In genomic region chr4:132709024-132709423, GRCh38 we compare ENCODE assay signal across 20 cellular contexts.
"Had no signal": no experiment of that assay in that cellular context is flagged by ENCODE, and none has a peak within 500 bp of the region (broad histone marks: within the 10 kb centered on the region; RNA-seq: fewer than 3 reads in every experiment).

No MANE protein-coding gene starts in this region.

- H3K27me3 ChIP-seq: cardiac muscle cell, left lung, right lobe of liver, suprapubic skin, tibial nerve had no signal

- H3K36me3 ChIP-seq: cardiac muscle cell, left lung, right lobe of liver, suprapubic skin, tibial nerve had no signal

- H3K9me3 ChIP-seq: left lung, right lobe of liver, suprapubic skin, tibial nerve had no signal

- DNase-seq: activated CD4-positive, alpha-beta memory T cell treated with anti-CD3 and anti-CD28 coated beads, Interleukin-2, amount 10 ng/mL, durations not matched to agents 7 days and 5 days; activated CD4-positive, alpha-beta T cell treated with anti-CD3 and anti-CD28 coated beads, Interleukin-2, amount 10 ng/mL, durations not matched to agents 24 days and 14 days; activated gamma-delta T cell treated with Interleukin-2 at 50 U/mL for 16 hours; cortex of kidney; kidney glomerular epithelial cell; left lung; naive thymus-derived CD4-positive, alpha-beta T cell; occipital lobe; posterior cingulate gyrus; right lobe of liver; stimulated activated CD4-positive, alpha-beta T cell treated with anti-CD3 and anti-CD28 coated beads, Interleukin-1b, Interleukin-23, amount 100 ng/mL, for 48 hours; stimulated activated naive CD8-positive, alpha-beta T cell treated with anti-CD3 and anti-CD28 coated beads, Interleukin-15, amount 100 ng/mL, for 72 hours had no signal

- H3K27ac ChIP-seq: cardiac muscle cell, left lung, right lobe of liver, skin epidermis, suprapubic skin, tibial nerve, VCaP had no signal

- H3K4me1 ChIP-seq: left lung, right lobe of liver, suprapubic skin, tibial nerve had no signal

- H3K4me3 ChIP-seq: cardiac muscle cell, left lung, lung, right lobe of liver, skin epidermis, suprapubic skin, tibial nerve had no signal

- ATAC-seq: activated CD4-positive, CD25-positive, alpha-beta regulatory T cell treated with anti-CD3 and anti-CD28 coated beads, Interleukin-2, amount 50 U/mL, for 24 hours; left lung; naive thymus-derived CD4-positive, alpha-beta T cell; right lobe of liver; stimulated activated effector memory CD8-positive, alpha-beta T cell treated with anti-CD3 and anti-CD28 coated beads, Interleukin-12 subunit alpha, Interleukin-12 subunit beta, amount 100 ng/mL, for 72 hours; stimulated activated naive CD8-positive, alpha-beta T cell treated with anti-CD3 and anti-CD28 coated beads, Interleukin-15, amount 100 ng/mL, for 72 hours had no signal
